ENCODE assay signal across 20 cellular contexts in genomic region chr9:722388-722980, GRCh38.
A peak's percentile ranks its signal among the peaks of the same experiment; 100 is the strongest.
DNase-seq lines count a peak whose midpoint lies in the region; ATAC-seq and TF ChIP-seq lines count a peak whose summit lies in the region.
"Had no signal": no experiment of that assay in that cellular context is flagged by ENCODE, and none has a peak within 500 bp of the region (broad histone marks: within the 10 kb centered on the region; RNA-seq: fewer than 3 reads in every experiment).

No MANE protein-coding gene starts in this region.

- H3K4me1 Mint-ChIP-seq in neural crest cell: peaks cover 24% of the 10 kb centered on the region
- H3K4me1 Mint-ChIP-seq in activated T-cell treated with anti-CD3 and anti-CD28 coated beads, Interleukin-2, amount 50 U/mL, for 24 hours (ENCODE audit: low read depth): no peaks in the 10 kb centered on the region
- peaks cover 7% of the 10 kb centered on the region for H3K4me1 Mint-ChIP-seq in stimulated activated memory B cell treated with anti-CD40 and anti-IgM and Interleukin-4, amounts not matched to agents 10 μg/mL and 1 μg/mL and 100 μg/mL, for 72 hours
- H3K4me1 Mint-ChIP-seq: IgD-negative memory B cell had no signal

- no peak for TF ChIP-seq CTCF in left ventricle myocardium inferior (IDR thresholded peaks at IDR 0.05; ENCODE audit: borderline replicate concordance)
- TF ChIP-seq CTCF in neural crest cell (conservative IDR thresholded peaks at IDR 0.05): no peak
- no peak for TF ChIP-seq CTCF in upper lobe of left lung (IDR thresholded peaks at IDR 0.05)

- ATAC-seq in upper lobe of left lung (ENCODE audit: low FRiP score in 2 of 2): peak; percentile 57 to 63
- no peak for ATAC-seq in stimulated activated memory B cell treated with anti-CD40 and anti-IgM and Interleukin-4, amounts not matched to agents 10 μg/mL and 1 μg/mL and 100 μg/mL, for 72 hours

- H3K27ac ChIP-seq in left ventricle myocardium inferior (replicated peaks): peak overlapping the region; percentile 41
- peak overlapping the region; percentile 15 for H3K27ac ChIP-seq in cingulate gyrus (ENCODE audit: low read depth, low read length)
- peak overlapping the region in 2 of 4 donors; percentile 19 to 46 for H3K27ac ChIP-seq in upper lobe of left lung

- H3K9me3 ChIP-seq in left ventricle myocardium inferior (replicated peaks): no peaks in the 10 kb centered on the region
- H3K9me3 ChIP-seq in upper lobe of left lung: no peaks in the 10 kb centered on the region
- H3K9me3 ChIP-seq: BE2C had no signal

- H3K36me3 ChIP-seq in left ventricle myocardium inferior (peaks cover 18% of the 10 kb centered on the region), upper lobe of left lung (no peaks in the 10 kb centered on the region)
- H3K36me3 ChIP-seq: BE2C had no signal

- H3K4me3 ChIP-seq in left ventricle myocardium inferior: no peak overlapping the region
- H3K4me3 ChIP-seq in upper lobe of left lung: no peak overlapping the region

- H3K9me3 Mint-ChIP-seq in neural crest cell: no peaks in the 10 kb centered on the region
- H3K9me3 Mint-ChIP-seq in activated T-cell treated with anti-CD3 and anti-CD28 coated beads, Interleukin-2, amount 50 U/mL, for 24 hours: no peaks in the 10 kb centered on the region
- no peaks in the 10 kb centered on the region for H3K9me3 Mint-ChIP-seq in stimulated activated memory B cell treated with anti-CD40 and anti-IgM and Interleukin-4, amounts not matched to agents 10 μg/mL and 1 μg/mL and 100 μg/mL, for 72 hours
- H3K9me3 Mint-ChIP-seq: CD4-positive, alpha-beta memory T cell; H9; IgD-negative memory B cell had no signal

- H3K27me3 ChIP-seq in left ventricle myocardium inferior (ENCODE audit: low read depth) (no peaks in the 10 kb centered on the region), upper lobe of left lung (no peaks in the 10 kb centered on the region)
- H3K27me3 ChIP-seq: BE2C had no signal

- H3K36me3 Mint-ChIP-seq in neural crest cell (ENCODE audit: low read depth): peaks cover 2% of the 10 kb centered on the region
- H3K36me3 Mint-ChIP-seq in activated T-cell treated with anti-CD3 and anti-CD28 coated beads, Interleukin-2, amount 50 U/mL, for 24 hours (ENCODE audit: low read depth): no peaks in the 10 kb centered on the region
- H3K36me3 Mint-ChIP-seq in stimulated activated memory B cell treated with anti-CD40 and anti-IgM and Interleukin-4, amounts not matched to agents 10 μg/mL and 1 μg/mL and 100 μg/mL, for 72 hours: peaks cover 9% of the 10 kb centered on the region
- H3K36me3 Mint-ChIP-seq: CD4-positive, alpha-beta memory T cell; IgD-negative memory B cell had no signal

- H3K4me1 ChIP-seq in left ventricle myocardium inferior: peaks cover 87% of the 10 kb centered on the region
- H3K4me1 ChIP-seq in upper lobe of left lung: peaks cover 0 to 25% (median 3%) of the 10 kb centered on the region in 4 donors
- H3K4me1 ChIP-seq: BE2C had no signal

- intact Hi-C loops in left ventricle myocardium inferior (cut with micrococcal nuclease): no loop called here
- intact Hi-C loops in cardiac septum (cut with DNase I): no loop called here

- H3K27me3 Mint-ChIP-seq in neural crest cell (ENCODE audit: low read depth): no peaks in the 10 kb centered on the region
- H3K27me3 Mint-ChIP-seq in activated T-cell treated with anti-CD3 and anti-CD28 coated beads, Interleukin-2, amount 50 U/mL, for 24 hours: peaks cover 4% of the 10 kb centered on the region
- peaks cover 9% of the 10 kb centered on the region for H3K27me3 Mint-ChIP-seq in stimulated activated memory B cell treated with anti-CD40 and anti-IgM and Interleukin-4, amounts not matched to agents 10 μg/mL and 1 μg/mL and 100 μg/mL, for 72 hours
- H3K27me3 Mint-ChIP-seq: IgD-negative memory B cell had no signal

- TF ChIP-seq EP300 in upper lobe of left lung (IDR thresholded peaks at IDR 0.05): no peak

- TF ChIP-seq POLR2A in upper lobe of left lung (IDR thresholded peaks at IDR 0.05): no peak

- DNase-seq in left ventricle myocardium inferior (no peak), cardiac septum (ENCODE audit: low spot score) (no peak), neural crest cell (ENCODE audit: low read depth, low spot score) (no peak), upper lobe of left lung (peak in 1 of 2 donors; percentile 54), NCI-H226 (no peak)
- DNase-seq in activated T-cell treated with anti-CD3 and anti-CD28 coated beads, Interleukin-2, amount 50 U/mL, for 24 hours: no peak
- DNase-seq: 8988T; BE2C; CD4-positive, alpha-beta memory T cell; DMS79 treated with DMSO at 0.1 percent for 48 hours; H9; Kasumi-1; NCI-H1105 treated with DMSO at 0.1 percent for 48 hours; NCI-H1930; NCI-H510A; NCI-H774; RPMI8226 had no signal

- peak overlapping the region; percentile 67 for H3K27ac Mint-ChIP-seq in neural crest cell (ENCODE audit: unreplicated experiment)
- no peak overlapping the region for H3K27ac Mint-ChIP-seq in activated T-cell treated with anti-CD3 and anti-CD28 coated beads, Interleukin-2, amount 50 U/mL, for 24 hours
- H3K27ac Mint-ChIP-seq in stimulated activated memory B cell treated with anti-CD40 and anti-IgM and Interleukin-4, amounts not matched to agents 10 μg/mL and 1 μg/mL and 100 μg/mL, for 72 hours: no peak overlapping the region
- H3K27ac Mint-ChIP-seq: IgD-negative memory B cell had no signal

- H3K4me3 Mint-ChIP-seq in neural crest cell: no peak overlapping the region
- no peak overlapping the region for H3K4me3 Mint-ChIP-seq in activated T-cell treated with anti-CD3 and anti-CD28 coated beads, Interleukin-2, amount 50 U/mL, for 24 hours
- no peak overlapping the region for H3K4me3 Mint-ChIP-seq in stimulated activated memory B cell treated with anti-CD40 and anti-IgM and Interleukin-4, amounts not matched to agents 10 μg/mL and 1 μg/mL and 100 μg/mL, for 72 hours
- H3K4me3 Mint-ChIP-seq: CD4-positive, alpha-beta memory T cell; H9 had no signal

- WGBS in upper lobe of left lung, 2 donors: 63 to 82% methylated on average over 7 of the region's 7 CpGs
